12 cellular contexts compared by ENCODE assay signal in genomic region chr6:142569676-142570075, GRCh38.
DNase-seq lines count a peak whose midpoint lies in the region; ATAC-seq and TF ChIP-seq lines count a peak whose summit lies in the region.
"Had no signal": no experiment of that assay in that cellular context is flagged by ENCODE, and none has a peak within 500 bp of the region (broad histone marks: within the 10 kb centered on the region; RNA-seq: fewer than 3 reads in every experiment).

No MANE protein-coding gene starts in this region.

- no peak overlapping the region for H3K27ac ChIP-seq in CD8-positive, alpha-beta memory T cell (ENCODE audit: low read depth, low read length)
- peak overlapping the region; percentile 86 for H3K27ac ChIP-seq in mammary epithelial cell (ENCODE audit: insufficient read depth, low read depth, low read length)
- peak overlapping the region; percentile 24 for H3K27ac ChIP-seq in naive thymus-derived CD4-positive, alpha-beta T cell (ENCODE audit: low read depth, low read length)

- peak overlapping the region; percentile 42 for H3K9ac ChIP-seq in mammary epithelial cell (ENCODE audit: insufficient read depth, low read length)

- H3K27me3 ChIP-seq in CD8-positive, alpha-beta memory T cell (ENCODE audit: insufficient read depth, low read length, poor library complexity, severe bottlenecking): no peaks in the 10 kb centered on the region
- H3K27me3 ChIP-seq in mammary epithelial cell (ENCODE audit: insufficient read depth, low read length): no peaks in the 10 kb centered on the region
- H3K27me3 ChIP-seq in naive thymus-derived CD4-positive, alpha-beta T cell (ENCODE audit: control insufficient read depth in 2 of 2, insufficient read depth in 2 of 2, low read length in 2 of 2): no peaks in the 10 kb centered on the region
- H3K27me3 ChIP-seq: tibial nerve had no signal

- 0% methylated on average over 1 of the region's 1 CpG for WGBS in mammary epithelial cell (ENCODE audit: low coverage, missing lambda C conversion rate)

- no peaks in the 10 kb centered on the region for H3K9me3 ChIP-seq in CD8-positive, alpha-beta memory T cell (ENCODE audit: low read length)
- peaks cover 7% of the 10 kb centered on the region for H3K9me3 ChIP-seq in mammary epithelial cell (replicated peaks; ENCODE audit: insufficient read depth, low read length)
- H3K9me3 ChIP-seq in naive thymus-derived CD4-positive, alpha-beta T cell (ENCODE audit: control insufficient read depth in 2 of 3, low read length in 3 of 3): peaks cover 0 to 13% (median 0%) of the 10 kb centered on the region in 3 experiments
- H3K9me3 ChIP-seq: tibial nerve had no signal

- peaks cover 43% of the 10 kb centered on the region for H3K4me1 ChIP-seq in CD8-positive, alpha-beta memory T cell (ENCODE audit: insufficient read depth, low read length)
- H3K4me1 ChIP-seq in mammary epithelial cell (ENCODE audit: insufficient read depth, low read length): peaks cover 35% of the 10 kb centered on the region
- H3K4me1 ChIP-seq in naive thymus-derived CD4-positive, alpha-beta T cell (ENCODE audit: control insufficient read depth in 2 of 2, insufficient read depth in 2 of 2, low read length in 2 of 2): peaks cover 0 to 50% of the 10 kb centered on the region in 2 donors

- peak overlapping the region; percentile 60 for H2AFZ ChIP-seq in mammary epithelial cell (ENCODE audit: low read depth, low read length)

- peaks cover 8 to 13% of the 10 kb centered on the region in 2 donors for H3K27me3 Mint-ChIP-seq in CD8-positive, alpha-beta memory T cell
- H3K27me3 Mint-ChIP-seq in naive thymus-derived CD4-positive, alpha-beta T cell: no peaks in the 10 kb centered on the region

- H4K20me1 ChIP-seq in mammary epithelial cell (ENCODE audit: insufficient read depth, low read length): no peaks in the 10 kb centered on the region

- no peaks in the 10 kb centered on the region for H3K79me2 ChIP-seq in mammary epithelial cell (ENCODE audit: insufficient read depth, low read length)

- BruUV-seq in mammary epithelial cell (replicated peaks; lab: Mats Ljungman, UMichigan): no TSS peak

- no peaks in the 10 kb centered on the region for H3K36me3 ChIP-seq in CD8-positive, alpha-beta memory T cell (ENCODE audit: insufficient read depth, low read length)
- no peaks in the 10 kb centered on the region for H3K36me3 ChIP-seq in mammary epithelial cell (ENCODE audit: insufficient read depth, low read length)
- no peaks in the 10 kb centered on the region for H3K36me3 ChIP-seq in naive thymus-derived CD4-positive, alpha-beta T cell (ENCODE audit: control insufficient read depth in 2 of 3, insufficient read depth in 3 of 3, low read length in 3 of 3)
- H3K36me3 ChIP-seq: tibial nerve had no signal

- H3K4me3 Mint-ChIP-seq in CD8-positive, alpha-beta memory T cell: peak overlapping the region in 3 of 7 donors; percentile 1 to 13 (median 12)
- peak overlapping the region; percentile 14 to 80 (median 60) for H3K4me3 Mint-ChIP-seq in naive thymus-derived CD4-positive, alpha-beta T cell
- H3K4me3 Mint-ChIP-seq: IgD-negative memory B cell; T-helper 2 cell treated with Interferon-gamma antibody and Interleukin-4, amounts not matched to agents 5 μg/mL and 100 μg/mL, for 36 hours had no signal

- no peak for TF ChIP-seq CTCF in mammary epithelial cell (conservative IDR thresholded peaks at IDR 0.05 in 1 of 2, IDR thresholded peaks at IDR 0.05 in 1 of 2; ENCODE audit: extremely low read depth in 1 of 2, insufficient read depth in 1 of 2, low read depth in 1 of 2, low read length in 2 of 2)

- H3K9me3 Mint-ChIP-seq in CD8-positive, alpha-beta memory T cell: peaks cover 0 to 13% (median 5%) of the 10 kb centered on the region in 5 donors
- H3K9me3 Mint-ChIP-seq in naive thymus-derived CD4-positive, alpha-beta T cell: peaks cover 3 to 18% (median 12%) of the 10 kb centered on the region in 11 donors

- peak overlapping the region; percentile 77 for H3K4me2 ChIP-seq in mammary epithelial cell (ENCODE audit: insufficient read depth, low read depth, low read length)

- CTCF ChIA-PET in CD8-positive, alpha-beta memory T cell (lab: Charles Lee): interaction anchor here (1.3 kb wide), 1 partner anchor 857 kb away, joined by 3 read pairs; no protein-coding TSS in a partner anchor
- CTCF ChIA-PET in mammary epithelial cell (lab: Charles Lee; ENCODE audit: low non-redundant PET): no interaction called here
- CTCF ChIA-PET in naive thymus-derived CD4-positive, alpha-beta T cell (lab: Charles Lee): interaction anchor here (0.7 to 1.1 kb wide), 7 partner anchors 15 to 599 kb away, joined by 3 read pairs; no protein-coding TSS in a partner anchor

- DNase-seq in CD8-positive, alpha-beta memory T cell: peak in 1 of 5 donors; percentile 34
- peak; percentile 84 for DNase-seq in Jurkat, Clone E6-1 (ENCODE audit: low read depth, low spot score)
- DNase-seq in mammary epithelial cell (peak; percentile 61), medulla oblongata (ENCODE audit: extremely low spot score) (no peak), NCI-H1436 (lab: John Stamatoyannopoulos, UW) (no peak)
- DNase-seq in naive thymus-derived CD4-positive, alpha-beta T cell: peak in 6 of 9 donors; percentile 36 to 60 (median 58)
- DNase-seq in stimulated activated CD4-positive, alpha-beta T cell treated with anti-CD3 and anti-CD28 coated beads, Interleukin-4, amount 100 ng/mL, for 24 hours: no peak
- DNase-seq: NCI-H524 had no signal

- in situ Hi-C loops in mammary epithelial cell (cut with MboI; ENCODE audit: low sequenced_read_pairs in 2 of 2): loop anchor here in 1 of 2 donors (5.0 kb wide), 1 partner anchor 123 kb away; no protein-coding TSS in a partner anchor

- POLR2A ChIA-PET in CD8-positive, alpha-beta memory T cell (lab: Charles Lee): no interaction called here
- POLR2A ChIA-PET in naive thymus-derived CD4-positive, alpha-beta T cell (lab: Charles Lee): interaction anchor here (1.1 to 1.4 kb wide), 3 partner anchors 286 to 377 kb away, joined by 3 to 6 read pairs (median 4); no protein-coding TSS in a partner anchor

- intact Hi-C loops in mammary epithelial cell (cut with micrococcal nuclease): loop anchor here (5.0 to 10.0 kb wide), 3 partner anchors 315 to 485 kb away; partner anchors contain the start of gene HIVEP2
- intact Hi-C loops in naive thymus-derived CD4-positive, alpha-beta T cell (cut with micrococcal nuclease): loop anchor here (1.0 to 10.0 kb wide), 11 partner anchors 8 to 1445 kb away; partner anchors contain the start of genes HIVEP2 (in 1 of the 2), NMBR (in 1 of the 2) and VTA1 (in 1 of the 2)

- dilution Hi-C loops in mammary epithelial cell (cut with HindIII; ENCODE audit: low sequenced_read_pairs): no loop called here

- peaks cover 0 to 5% (median 0%) of the 10 kb centered on the region in 3 donors for H3K36me3 Mint-ChIP-seq in CD8-positive, alpha-beta memory T cell
- peaks cover 3 to 12% (median 8%) of the 10 kb centered on the region in 5 donors for H3K36me3 Mint-ChIP-seq in naive thymus-derived CD4-positive, alpha-beta T cell
- H3K36me3 Mint-ChIP-seq: IgD-negative memory B cell had no signal

- H3K4me1 Mint-ChIP-seq in CD8-positive, alpha-beta memory T cell: peaks cover 17 to 32% (median 26%) of the 10 kb centered on the region in 3 donors
- peaks cover 16 to 77% (median 66%) of the 10 kb centered on the region in 7 donors for H3K4me1 Mint-ChIP-seq in naive thymus-derived CD4-positive, alpha-beta T cell

- ATAC-seq in naive thymus-derived CD4-positive, alpha-beta T cell: peak; percentile 75
- ATAC-seq in HG03039 (IDR thresholded peaks at IDR 0.05; ENCODE audit: unreplicated experiment): no peak

- peak overlapping the region; percentile 4 for H3K4me3 ChIP-seq in CD8-positive, alpha-beta memory T cell (ENCODE audit: low read length)
- no peak overlapping the region for H3K4me3 ChIP-seq in Jurkat, Clone E6-1 (ENCODE audit: low read length)
- peak overlapping the region in 1 of 3 experiments; percentile 14 for H3K4me3 ChIP-seq in mammary epithelial cell (replicated peaks in 1 of 3; ENCODE audit: insufficient read depth in 1 of 3, low read depth in 2 of 3, low read length in 3 of 3)
- H3K4me3 ChIP-seq in naive thymus-derived CD4-positive, alpha-beta T cell (ENCODE audit: low read length): no peak overlapping the region
- H3K4me3 ChIP-seq: tibial nerve had no signal

- peak overlapping the region in 4 of 8 donors; percentile 1 to 19 (median 9) for H3K27ac Mint-ChIP-seq in CD8-positive, alpha-beta memory T cell
- peak overlapping the region; percentile 4 to 87 (median 81) for H3K27ac Mint-ChIP-seq in naive thymus-derived CD4-positive, alpha-beta T cell
- H3K27ac Mint-ChIP-seq: T-helper 2 cell treated with Interferon-gamma antibody and Interleukin-4, amounts not matched to agents 5 μg/mL and 100 μg/mL, for 36 hours had no signal

Comparison
In these comparisons a context has a peak if more than half of its experiments do, and no peak if none do; other contexts are left out.
1. DNase-seq: peak in Jurkat, Clone E6-1 (single experiment), mammary epithelial cell (single experiment) and naive thymus-derived CD4-positive, alpha-beta T cell (6 of 9); none in stimulated activated CD4-positive, alpha-beta T cell treated with anti-CD3 and anti-CD28 coated beads, Interleukin-4, amount 100 ng/mL, for 24 hours (single experiment), medulla oblongata (single experiment) and NCI-H1436 (single experiment).